ENCODE assay signal across 8 cellular contexts in genomic region chr20:23350007-23350854, GRCh38. TPM values are rescaled to one million over a fixed set of nuclear protein-coding genes. Genes with fewer than 3 reads are reported as not detected.
DNase-seq lines count a peak whose midpoint lies in the region; ATAC-seq and TF ChIP-seq lines count a peak whose summit lies in the region.

TSS of gene NXT1 (plus strand) at chr20:23350791. CDS start at chr20:23354042, 3,251 bp downstream.

- peak within 1 kb of the TSS; percentile 85 for H3K4me3 Mint-ChIP-seq in activated CD4-positive, alpha-beta T cell treated with anti-CD3 and anti-CD28 coated beads for 36 hours

- peak within 1 kb of the TSS; percentile 90 for H3K4me3 ChIP-seq in choroid plexus epithelial cell (ENCODE audit: low read depth, low read length)
- peak within 1 kb of the TSS; percentile 87 for H3K4me3 ChIP-seq in kidney epithelial cell (ENCODE audit: low read depth, low read length)

- no peaks in the 10 kb centered on the region for H3K27me3 ChIP-seq in kidney epithelial cell (ENCODE audit: control insufficient read depth, insufficient read depth, low read length)

- H3K4me1 Mint-ChIP-seq in activated CD4-positive, alpha-beta T cell treated with anti-CD3 and anti-CD28 coated beads for 36 hours, result peaks cover 24% of the 10 kb centered on the region

- H3K27ac Mint-ChIP-seq in activated CD4-positive, alpha-beta T cell treated with anti-CD3 and anti-CD28 coated beads for 36 hours, result peak within 1 kb of the TSS; percentile 100

- CTCF ChIA-PET in activated CD4-positive, alpha-beta T cell treated with anti-CD3 and anti-CD28 coated beads for 36 hours (lab: Charles Lee), result interaction anchor here (0.5 to 2.5 kb wide), 10 partner anchors 8 to 236 kb away, joined by 3 to 20 read pairs (median 4); partner anchors contain the start of genes GZF1 and NAPB

- TF ChIP-seq CTCF in choroid plexus epithelial cell (conservative IDR thresholded peaks at IDR 0.05; ENCODE audit: low read depth, low read length) (no peak), kidney epithelial cell (IDR thresholded peaks at IDR 0.05; ENCODE audit: insufficient read depth, low read length, poor library complexity, severe bottlenecking) (no peak)

- intact Hi-C loops in activated CD4-positive, alpha-beta T cell treated with anti-CD3 and anti-CD28 coated beads for 36 hours (cut with DNase I, micrococcal nuclease), result loop anchor here (1.0 to 10.0 kb wide), 7 partner anchors 8 to 1642 kb away; partner anchors contain the start of genes APMAP (in 1 of the 2), CST9 (in 1 of the 2), GZF1 (in 1 of the 2) and NAPB (in 1 of the 2)

- POLR2A ChIA-PET in activated CD4-positive, alpha-beta T cell treated with anti-CD3 and anti-CD28 coated beads for 36 hours (lab: Charles Lee), result interaction anchor here (0.8 to 2.6 kb wide), 9 partner anchors 8 to 71 kb away, joined by 3 to 15 read pairs (median 4); partner anchors contain the start of gene NAPB

- peaks cover 16% of the 10 kb centered on the region for H3K36me3 Mint-ChIP-seq in activated CD4-positive, alpha-beta T cell treated with anti-CD3 and anti-CD28 coated beads for 36 hours (ENCODE audit: low read depth)

- ATAC-seq in HG03442 (IDR thresholded peaks at IDR 0.05; ENCODE audit: unreplicated experiment), result peak; percentile 81
- ATAC-seq in activated CD4-positive, alpha-beta T cell treated with anti-CD3 and anti-CD28 coated beads for 36 hours, result peak; percentile 93

- DNase-seq in Ammon's horn (ENCODE audit: low spot score) (peak; percentile 98), GM19238 (ENCODE audit: insufficient read length, low spot score) (peak; percentile 78), NCI-H524 (lab: John Stamatoyannopoulos, UW) (peak; percentile 98 to 100), choroid plexus epithelial cell (ENCODE audit: low read depth) (peak; percentile 100), kidney epithelial cell (ENCODE audit: low read depth) (peak; percentile 90)
- DNase-seq in activated CD4-positive, alpha-beta T cell treated with anti-CD3 and anti-CD28 coated beads for 36 hours, result peak; percentile 96
- DNase-seq in stimulated activated CD4-positive, alpha-beta T cell treated with anti-CD3 and anti-CD28 coated beads, Interleukin-15, amount 100 ng/mL, for 48 hours (ENCODE audit: low read depth in 2 of 2), result peak; percentile 91 to 93

- no peaks in the 10 kb centered on the region for H3K27me3 Mint-ChIP-seq in activated CD4-positive, alpha-beta T cell treated with anti-CD3 and anti-CD28 coated beads for 36 hours

- H3K9me3 Mint-ChIP-seq in activated CD4-positive, alpha-beta T cell treated with anti-CD3 and anti-CD28 coated beads for 36 hours (ENCODE audit: low read depth), result no peaks in the 10 kb centered on the region

- H3K36me3 ChIP-seq in kidney epithelial cell (ENCODE audit: control insufficient read depth, insufficient read depth, low read length), result no peaks in the 10 kb centered on the region

RNA-seq across cellular contexts. Expression of gene NXT1, which starts in this region (rescaled TPM):
- 10 to 100 TPM; 34.4 to 35.5 TPM for total RNA-seq in activated CD4-positive, alpha-beta T cell treated with anti-CD3 and anti-CD28 coated beads for 36 hours
- total RNA-seq in kidney epithelial cell, result 59.6 and 71.6 TPM in 2 replicates

Comparison
In these comparisons a context has a peak if more than half of its experiments do, and no peak if none do; other contexts are left out.
1. Peak in every context shown above with its lines: DNase-seq, ATAC-seq and H3K4me3 ChIP-seq.